ENCODE assay signal across 7 cellular contexts in genomic region chr17:48351916-48352332, GRCh38.
A peak's percentile ranks its signal among the peaks of the same experiment; 100 is the strongest.
DNase-seq lines count a peak whose midpoint lies in the region; ATAC-seq and TF ChIP-seq lines count a peak whose summit lies in the region.

No MANE protein-coding gene starts in this region.

- H3K4me3 Mint-ChIP-seq in stimulated activated effector memory CD8-positive, alpha-beta T cell treated with anti-CD3 and anti-CD28 coated beads, Interleukin-12 subunit alpha, Interleukin-12 subunit beta, amount 100 ng/mL, for 72 hours, result no peak overlapping the region

- ATAC-seq in stimulated activated effector memory CD8-positive, alpha-beta T cell treated with anti-CD3 and anti-CD28 coated beads, Interleukin-12 subunit alpha, Interleukin-12 subunit beta, amount 100 ng/mL, for 72 hours, result no peak

- peak; percentile 89 for TF ChIP-seq CTCF in Loucy (conservative IDR thresholded peaks at IDR 0.05; ENCODE audit: low read length)

- no peaks in the 10 kb centered on the region for H3F3A ChIP-seq in Loucy (ENCODE audit: low read depth)

- no peaks in the 10 kb centered on the region for H3K9me3 Mint-ChIP-seq in stimulated activated effector memory CD8-positive, alpha-beta T cell treated with anti-CD3 and anti-CD28 coated beads, Interleukin-12 subunit alpha, Interleukin-12 subunit beta, amount 100 ng/mL, for 72 hours

- no peaks in the 10 kb centered on the region for H3K9me2 ChIP-seq in Loucy (replicated peaks; ENCODE audit: low read depth, low read length)

- H3K4me1 ChIP-seq in Loucy (ENCODE audit: insufficient read depth, low read length, poor library complexity, severe bottlenecking), result peaks cover 13% of the 10 kb centered on the region

- H2AFZ ChIP-seq in Loucy (ENCODE audit: low read length), result no peak overlapping the region; the same call in 1 of the 2 replicates

- no peaks in the 10 kb centered on the region for H4K20me1 ChIP-seq in Loucy (ENCODE audit: insufficient read depth, low read length, poor library complexity, severe bottlenecking)

- no peaks in the 10 kb centered on the region for H3K79me2 ChIP-seq in Loucy (ENCODE audit: insufficient read depth, low read length)

- no peaks in the 10 kb centered on the region for H3K36me3 Mint-ChIP-seq in stimulated activated effector memory CD8-positive, alpha-beta T cell treated with anti-CD3 and anti-CD28 coated beads, Interleukin-12 subunit alpha, Interleukin-12 subunit beta, amount 100 ng/mL, for 72 hours

- H3K27me3 ChIP-seq in Loucy (ENCODE audit: insufficient read depth, low read length, poor library complexity, severe bottlenecking), result no peaks in the 10 kb centered on the region

- DNase-seq in GM03348 (ENCODE audit: low spot score), result peak; percentile 65
- peak; percentile 53 for DNase-seq in amniotic epithelial cell (ENCODE audit: low read depth)
- DNase-seq in kidney glomerular epithelial cell (lab: John Stamatoyannopoulos, UW), result peak; percentile 45
- DNase-seq in stimulated activated CD4-positive, alpha-beta T cell treated with anti-CD3 and anti-CD28 coated beads, Interleukin-2, amount 100 ng/mL, for 48 hours, result no peak
- DNase-seq in NCI-H526 (lab: John Stamatoyannopoulos, UW), result no peak
- no peak for DNase-seq in stimulated activated effector memory CD8-positive, alpha-beta T cell treated with anti-CD3 and anti-CD28 coated beads, Interleukin-12 subunit alpha, Interleukin-12 subunit beta, amount 100 ng/mL, for 72 hours (ENCODE audit: low spot score in 2 of 2)

- no peak overlapping the region for H3K27ac Mint-ChIP-seq in stimulated activated effector memory CD8-positive, alpha-beta T cell treated with anti-CD3 and anti-CD28 coated beads, Interleukin-12 subunit alpha, Interleukin-12 subunit beta, amount 100 ng/mL, for 72 hours

- H3K9ac ChIP-seq in Loucy (ENCODE audit: low read depth, low read length, poor library complexity, severe bottlenecking), result peak overlapping the region; percentile 36

- no peaks in the 10 kb centered on the region for H3K4me1 Mint-ChIP-seq in stimulated activated effector memory CD8-positive, alpha-beta T cell treated with anti-CD3 and anti-CD28 coated beads, Interleukin-12 subunit alpha, Interleukin-12 subunit beta, amount 100 ng/mL, for 72 hours

- no peaks in the 10 kb centered on the region for H3K36me3 ChIP-seq in Loucy (ENCODE audit: insufficient read depth, low read length)

- peak overlapping the region; percentile 15 for H3K4me3 ChIP-seq in Loucy (ENCODE audit: low read length, poor library complexity, severe bottlenecking)

- peak overlapping the region; percentile 46 for H3K4me2 ChIP-seq in Loucy (ENCODE audit: low read depth, low read length, poor library complexity, severe bottlenecking)

- H3K9me3 ChIP-seq in Loucy (ENCODE audit: insufficient read depth, low read depth, low read length), result no peaks in the 10 kb centered on the region

Comparison
In these comparisons a context has a peak if more than half of its experiments do, and no peak if none do; other contexts are left out.
1. DNase-seq: peak in GM03348 (single experiment), amniotic epithelial cell (single experiment) and kidney glomerular epithelial cell (single experiment); none in stimulated activated CD4-positive, alpha-beta T cell treated with anti-CD3 and anti-CD28 coated beads, Interleukin-2, amount 100 ng/mL, for 48 hours (0 of 2), NCI-H526 (0 of 2) and stimulated activated effector memory CD8-positive, alpha-beta T cell treated with anti-CD3 and anti-CD28 coated beads, Interleukin-12 subunit alpha, Interleukin-12 subunit beta, amount 100 ng/mL, for 72 hours (0 of 2).